ENCODE assay signal across 9 cellular contexts in the genomic region with DNA sequence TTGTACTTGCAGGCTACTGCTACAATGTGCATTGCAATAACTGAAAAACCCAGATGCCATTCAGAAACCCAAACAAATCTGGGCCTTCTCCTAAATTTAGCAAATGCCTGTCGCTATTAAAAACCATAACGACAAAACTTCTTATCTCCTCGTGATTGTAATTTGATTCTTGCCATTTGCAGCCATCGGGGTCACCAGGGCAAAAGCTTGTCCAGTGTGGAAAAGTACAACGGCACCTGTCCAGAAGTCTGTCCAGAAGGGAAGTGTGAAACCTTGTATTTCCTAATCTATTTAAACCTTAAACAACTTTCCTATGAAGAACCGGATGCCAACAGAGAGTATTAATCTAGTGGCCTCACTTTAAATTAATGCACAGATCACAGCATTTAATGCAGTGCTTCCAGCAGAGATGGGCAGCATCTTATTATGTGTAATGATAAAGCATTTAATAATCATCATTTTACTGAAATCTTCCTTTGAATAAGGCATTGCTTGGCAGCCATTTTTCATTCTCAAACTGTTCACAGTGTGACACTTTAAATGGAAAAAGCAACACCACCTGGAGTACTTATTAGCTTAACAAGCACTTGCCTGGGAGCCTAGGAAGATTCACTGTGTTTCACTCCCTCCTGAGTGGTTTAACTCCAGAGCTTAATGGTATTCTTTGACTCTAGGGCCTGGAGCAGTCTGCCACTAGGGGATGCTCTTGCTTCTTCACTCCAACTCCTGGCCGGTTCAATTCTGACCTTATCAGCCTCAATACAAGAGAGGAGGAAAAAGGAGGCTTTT. TPM values are rescaled to one million over a fixed set of nuclear protein-coding genes. Genes with fewer than 3 reads are reported as not detected.
A peak's percentile ranks its signal among the peaks of the same experiment; 100 is the strongest.
DNase-seq lines count a peak whose midpoint lies in the region; ATAC-seq and TF ChIP-seq lines count a peak whose summit lies in the region.
"Had no signal": no experiment of that assay in that cellular context is flagged by ENCODE, and none has a peak within 500 bp of the region (broad histone marks: within the 10 kb centered on the region; RNA-seq: fewer than 3 reads in every experiment).

No MANE protein-coding gene starts in this region.

- 0 out of 2 replicates have a peak overlapping the region, but pooled peaks have one; percentile 12 for H2AFZ ChIP-seq in OCI-LY7 (ENCODE audit: low read length)

- H3K27me3 ChIP-seq in kidney epithelial cell (ENCODE audit: control insufficient read depth, insufficient read depth, low read length): no peaks in the 10 kb centered on the region

- no peaks in the 10 kb centered on the region for H3K79me2 ChIP-seq in OCI-LY7 (ENCODE audit: insufficient read depth, low read depth, low read length)

- no peaks in the 10 kb centered on the region for H4K20me1 ChIP-seq in OCI-LY7 (ENCODE audit: insufficient read depth, low read length)

- CTCF ChIA-PET in OCI-LY7 (lab: Charles Lee; ENCODE audit: unreplicated experiment): interaction anchor here (0.6 kb wide), 2 partner anchors 808 to 1863 kb away, joined by 3 read pairs; no protein-coding TSS in a partner anchor

- H3K9me3 ChIP-seq in OCI-LY7 (ENCODE audit: low read length): no peaks in the 10 kb centered on the region

- DNase-seq in activated T-cell treated with anti-CD3 and anti-CD28 coated beads for 48 hours (ENCODE audit: low read depth) (peak; percentile 9), activated T-cell treated with anti-CD3 and anti-CD28 coated beads for 4 hours (no peak), HuH-7 (ENCODE audit: low spot score) (peak; percentile 59), OCI-LY7 (ENCODE audit: low spot score) (peak; percentile 52), T47D (ENCODE audit: low read depth in 1 of 2, low spot score in 1 of 2) (peak; percentile 44 to 82), kidney epithelial cell (ENCODE audit: low read depth) (peak; percentile 31)
- peak; percentile 36 for DNase-seq in stimulated activated naive CD8-positive, alpha-beta T cell treated with anti-CD3 and anti-CD28 coated beads, Interleukin-15, Interleukin-2, amounts not matched to agents 100 U/mL and 50 U/mL, for 24 hours

- H3K36me3 ChIP-seq in OCI-LY7 (ENCODE audit: insufficient read depth, low read length): no peaks in the 10 kb centered on the region
- H3K36me3 ChIP-seq in kidney epithelial cell (ENCODE audit: control insufficient read depth, insufficient read depth, low read length): no peaks in the 10 kb centered on the region

- no peak overlapping the region for H3K4me2 ChIP-seq in OCI-LY7 (ENCODE audit: low read length)

- peak; percentile 88 for ATAC-seq in GM21717 (IDR thresholded peaks at IDR 0.05; ENCODE audit: unreplicated experiment)
- peak; percentile 66 for ATAC-seq in stimulated activated naive CD8-positive, alpha-beta T cell treated with anti-CD3 and anti-CD28 coated beads, Interleukin-15, Interleukin-2, amounts not matched to agents 100 U/mL and 50 U/mL, for 24 hours

- in situ Hi-C loops in T47D (cut with HindIII; ENCODE audit: low pct_unique_long_range_greater_than_20kb, low sequenced_read_pairs): no loop called here

- intact Hi-C loops in OCI-LY7 (cut with micrococcal nuclease; ENCODE audit: unreplicated experiment): loop anchor here (10.0 kb wide), 1 partner anchor 930 kb away; no protein-coding TSS in a partner anchor

- TF ChIP-seq CTCF in OCI-LY7 (conservative IDR thresholded peaks at IDR 0.05; ENCODE audit: low read length) (peak; percentile 94), kidney epithelial cell (IDR thresholded peaks at IDR 0.05; ENCODE audit: insufficient read depth, low read length, poor library complexity, severe bottlenecking) (peak; percentile 99)

- no peaks in the 10 kb centered on the region for H3K9me2 ChIP-seq in OCI-LY7 (ENCODE audit: insufficient read depth, low read length)

- POLR2A ChIA-PET in OCI-LY7 (lab: Charles Lee): interaction anchor here (0.7 kb wide), 1 partner anchor 577 kb away, joined by 3 read pairs; no protein-coding TSS in a partner anchor

- H3K4me3 ChIP-seq in OCI-LY7 (ENCODE audit: low read depth, low read length, poor library complexity, severe bottlenecking): no peak overlapping the region
- no peak overlapping the region for H3K4me3 ChIP-seq in kidney epithelial cell (ENCODE audit: low read depth, low read length)

- H3K27ac ChIP-seq in OCI-LY7 (ENCODE audit: low read depth, low read length, poor library complexity, severe bottlenecking): no peak overlapping the region

- H3K4me1 ChIP-seq in OCI-LY7 (ENCODE audit: insufficient read depth, low read length, poor library complexity, severe bottlenecking): no peaks in the 10 kb centered on the region

- no TSS peak for BruUV-seq in OCI-LY7 (replicated peaks; lab: Mats Ljungman, UMichigan)

RNA-seq across cellular contexts. Expression of a gene that starts 4.9 kb away (rescaled TPM):
- not detected in 2 replicates for total RNA-seq in OCI-LY7 (2014; rRNA removed; shearing (Covaris generic))
- not detected in 2 replicates for total RNA-seq in OCI-LY7 (2022)
- total RNA-seq in kidney epithelial cell: 0.13 and 0.34 TPM in 2 replicates
- total RNA-seq: mononuclear cell had no signal
